ENCODE assay signal across 1 cellular context in the genomic region with DNA sequence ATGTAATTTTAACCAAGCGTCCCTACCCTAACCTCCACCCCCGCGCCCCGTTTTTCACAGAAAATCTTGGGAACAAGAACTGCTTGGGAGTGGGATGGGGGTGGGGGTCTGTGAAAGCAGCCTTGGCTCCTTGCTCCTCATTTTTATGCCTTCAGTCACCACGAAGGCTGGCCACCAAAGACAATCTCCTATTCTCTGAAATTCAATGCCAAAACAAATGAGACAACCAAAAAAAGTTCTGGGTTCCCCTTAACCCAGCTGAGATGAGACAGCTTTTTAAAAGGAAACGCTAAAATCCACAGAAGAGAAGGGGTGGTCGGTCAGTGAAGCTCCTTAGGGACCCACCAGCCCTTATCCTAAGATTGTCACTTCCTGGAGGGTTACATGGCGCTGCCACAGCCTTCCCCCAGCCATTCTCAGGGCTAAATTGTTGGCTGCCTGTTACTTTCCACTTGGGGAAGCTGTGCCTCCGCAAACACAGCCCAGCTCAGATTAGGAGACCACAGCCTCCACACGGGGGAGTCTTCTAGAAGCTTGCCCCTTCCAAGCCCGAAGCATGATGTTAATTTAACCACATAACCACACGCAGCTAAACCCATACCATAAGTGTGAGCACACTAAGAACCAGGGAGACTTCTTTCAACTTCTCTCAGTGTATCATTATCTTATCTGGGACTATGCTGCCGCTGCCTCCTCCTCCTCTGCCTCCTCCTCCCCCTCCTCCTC.
TF ChIP-seq lines count a peak whose summit lies in the region.

No MANE protein-coding gene starts in this region.

TF ChIP-seq in GM12878, 131 proteins besides CTCF, POLR2A, EP300 and RAD21 (continued from another document):
- TF ChIP-seq, protein P1, sequence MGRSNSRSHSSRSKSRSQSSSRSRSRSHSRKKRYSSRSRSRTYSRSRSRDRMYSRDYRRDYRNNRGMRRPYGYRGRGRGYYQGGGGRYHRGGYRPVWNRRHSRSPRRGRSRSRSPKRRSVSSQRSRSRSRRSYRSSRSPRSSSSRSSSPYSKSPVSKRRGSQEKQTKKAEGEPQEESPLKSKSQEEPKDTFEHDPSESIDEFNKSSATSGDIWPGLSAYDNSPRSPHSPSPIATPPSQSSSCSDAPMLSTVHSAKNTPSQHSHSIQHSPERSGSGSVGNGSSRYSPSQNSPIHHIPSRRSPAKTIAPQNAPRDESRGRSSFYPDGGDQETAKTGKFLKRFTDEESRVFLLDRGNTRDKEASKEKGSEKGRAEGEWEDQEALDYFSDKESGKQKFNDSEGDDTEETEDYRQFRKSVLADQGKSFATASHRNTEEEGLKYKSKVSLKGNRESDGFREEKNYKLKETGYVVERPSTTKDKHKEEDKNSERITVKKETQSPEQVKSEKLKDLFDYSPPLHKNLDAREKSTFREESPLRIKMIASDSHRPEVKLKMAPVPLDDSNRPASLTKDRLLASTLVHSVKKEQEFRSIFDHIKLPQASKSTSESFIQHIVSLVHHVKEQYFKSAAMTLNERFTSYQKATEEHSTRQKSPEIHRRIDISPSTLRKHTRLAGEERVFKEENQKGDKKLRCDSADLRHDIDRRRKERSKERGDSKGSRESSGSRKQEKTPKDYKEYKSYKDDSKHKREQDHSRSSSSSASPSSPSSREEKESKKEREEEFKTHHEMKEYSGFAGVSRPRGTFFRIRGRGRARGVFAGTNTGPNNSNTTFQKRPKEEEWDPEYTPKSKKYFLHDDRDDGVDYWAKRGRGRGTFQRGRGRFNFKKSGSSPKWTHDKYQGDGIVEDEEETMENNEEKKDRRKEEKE (IDR thresholded peaks at IDR 0.05): no peak
- peak; percentile 19; the same call in 1 of the 2 replicates for TF ChIP-seq SMC3 (IDR thresholded peaks at IDR 0.05; ENCODE audit: borderline replicate concordance, low read length)
